ENCODE assay signal across 9 cellular contexts in the genomic region with DNA sequence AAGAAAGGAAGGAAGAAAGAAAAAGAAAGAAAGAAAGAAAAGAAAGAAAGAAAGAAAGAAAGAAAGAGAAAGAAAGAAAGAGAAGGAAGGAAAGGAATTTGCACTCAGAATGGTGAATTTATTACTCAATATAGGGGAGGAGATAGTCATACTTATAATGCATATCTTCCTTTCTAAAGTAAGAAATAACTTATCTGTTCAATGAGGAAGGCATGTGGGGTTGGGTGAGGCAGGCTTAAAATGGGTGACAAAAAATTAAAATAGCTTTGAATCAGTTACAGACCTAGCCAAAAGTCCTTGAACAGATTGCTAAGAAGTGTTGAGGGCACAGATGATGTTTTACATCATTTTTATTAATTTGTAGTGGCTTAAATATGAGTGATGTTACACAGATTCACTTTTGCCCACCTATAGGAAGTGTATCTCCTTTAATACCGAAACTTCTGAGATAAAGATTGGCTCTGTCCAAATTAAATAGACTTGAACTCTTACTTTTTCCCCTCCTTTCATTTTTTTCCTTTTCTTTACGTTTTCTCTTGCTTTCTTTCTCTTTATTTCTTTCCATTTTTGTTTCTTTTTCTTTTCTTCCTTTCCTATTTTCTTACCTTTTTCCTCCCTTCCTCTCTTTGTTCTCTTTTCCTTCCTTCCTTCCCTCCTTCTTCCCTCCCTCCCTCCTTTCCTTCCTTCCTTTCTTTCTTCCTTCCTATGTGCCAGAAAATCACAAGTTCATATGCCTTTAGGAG. TPM values are rescaled to one million over a fixed set of nuclear protein-coding genes. Genes with fewer than 3 reads are reported as not detected.
"Had no signal": no experiment of that assay in that cellular context is flagged by ENCODE, and none has a peak within 500 bp of the region (broad histone marks: within the 10 kb centered on the region; RNA-seq: fewer than 3 reads in every experiment).

No MANE protein-coding gene starts in this region.

- H3K4me1 Mint-ChIP-seq: IgD-negative memory B cell had no signal

- H2AFZ ChIP-seq: GM23248 had no signal

- H3K4me3 Mint-ChIP-seq: IgD-negative memory B cell had no signal

- H3K27ac Mint-ChIP-seq: IgD-negative memory B cell had no signal

- H3K27ac ChIP-seq: GM23248 had no signal

- H3K4me1 ChIP-seq: HAP-1 had no signal

- H3K4me3 ChIP-seq: GM23248, HAP-1 had no signal

- DNase-seq: GM23248, GOT3, H7, KG1 had no signal

- FAIRE-seq: HTR-8/SVneo had no signal

- H3K36me3 Mint-ChIP-seq: IgD-negative memory B cell had no signal

- H3K36me3 ChIP-seq: HAP-1 had no signal

- ATAC-seq: HCT116 had no signal

- H3K9ac ChIP-seq: GM23248 had no signal

- H3K27me3 Mint-ChIP-seq: IgD-negative memory B cell had no signal

- H3K9me3 ChIP-seq: HAP-1 had no signal

RNA-seq across cellular contexts. Expression of a gene that starts 14.8 kb away (rescaled TPM):
- total RNA-seq: GM23248 had no signal
- polyA plus RNA-seq: GM23248, IgD-negative memory B cell had no signal

RNA-seq across cellular contexts. Expression of a gene that starts 45.6 kb away (rescaled TPM):
- total RNA-seq: GM23248, H7, HT-29 had no signal
- polyA plus RNA-seq: GM23248 had no signal
